Comparison of ENCODE assay signal across 2 cellular contexts in genomic region chr19:4910594-4911273, GRCh38.
TF ChIP-seq lines count a peak whose summit lies in the region.

No MANE protein-coding gene starts in this region.

TF ChIP-seq in SK-N-SH, 30 proteins besides CTCF, POLR2A, EP300 and RAD21 (continued from another document):
- TF ChIP-seq PBX3 (IDR thresholded peaks at IDR 0.05) (0 out of 2 replicates have a peak, but pooled peaks have one; percentile 11), MEF2A (IDR thresholded peaks at IDR 0.05; ENCODE audit: borderline replicate concordance, low read depth) (no peak), SMC3 (IDR thresholded peaks at IDR 0.05; ENCODE audit: low read depth, low read length) (no peak), POLR2AphosphoS5 (IDR thresholded peaks at IDR 0.05; ENCODE audit: low read depth, low read length) (peak; percentile 48), TAF1 (IDR thresholded peaks at IDR 0.05; ENCODE audit: borderline replicate concordance, low read depth, low read length) (peak; percentile 63; the same call in 1 of the 2 replicates), MAX (IDR thresholded peaks at IDR 0.05; ENCODE audit: low read depth) (peak; percentile 94), YY1 (IDR thresholded peaks at IDR 0.05; ENCODE audit: low read depth) (no peak), GABPA (IDR thresholded peaks at IDR 0.05; ENCODE audit: low read depth) (peak; percentile 54; the same call in 1 of the 2 replicates)

TF ChIP-seq in SK-N-SH treated with all-trans-retinoic acid at 6 μM for 48 hours, 23 proteins besides CTCF, POLR2A, EP300 and RAD21 (continued from another document):
- TF ChIP-seq TSHZ2 (CRISPR knock-in tag; IDR thresholded peaks at IDR 0.05) (no peak), ZNF565 (CRISPR knock-in tag; conservative IDR thresholded peaks at IDR 0.05; ENCODE audit: low read depth) (no peak), ISL1 (CRISPR knock-in tag; IDR thresholded peaks at IDR 0.05) (no peak), RARB (CRISPR knock-in tag; IDR thresholded peaks at IDR 0.05) (no peak), TOX (CRISPR knock-in tag; IDR thresholded peaks at IDR 0.05; ENCODE audit: borderline replicate concordance) (no peak), TCF4 (CRISPR knock-in tag; IDR thresholded peaks at IDR 0.05; ENCODE audit: borderline replicate concordance) (no peak)
TF ChIP-seq in SK-N-SH treated with all-trans-retinoic acid at 6 μM for 48 hours: peak in this region for 0.
